8 cellular contexts compared by ENCODE assay signal in the genomic region with DNA sequence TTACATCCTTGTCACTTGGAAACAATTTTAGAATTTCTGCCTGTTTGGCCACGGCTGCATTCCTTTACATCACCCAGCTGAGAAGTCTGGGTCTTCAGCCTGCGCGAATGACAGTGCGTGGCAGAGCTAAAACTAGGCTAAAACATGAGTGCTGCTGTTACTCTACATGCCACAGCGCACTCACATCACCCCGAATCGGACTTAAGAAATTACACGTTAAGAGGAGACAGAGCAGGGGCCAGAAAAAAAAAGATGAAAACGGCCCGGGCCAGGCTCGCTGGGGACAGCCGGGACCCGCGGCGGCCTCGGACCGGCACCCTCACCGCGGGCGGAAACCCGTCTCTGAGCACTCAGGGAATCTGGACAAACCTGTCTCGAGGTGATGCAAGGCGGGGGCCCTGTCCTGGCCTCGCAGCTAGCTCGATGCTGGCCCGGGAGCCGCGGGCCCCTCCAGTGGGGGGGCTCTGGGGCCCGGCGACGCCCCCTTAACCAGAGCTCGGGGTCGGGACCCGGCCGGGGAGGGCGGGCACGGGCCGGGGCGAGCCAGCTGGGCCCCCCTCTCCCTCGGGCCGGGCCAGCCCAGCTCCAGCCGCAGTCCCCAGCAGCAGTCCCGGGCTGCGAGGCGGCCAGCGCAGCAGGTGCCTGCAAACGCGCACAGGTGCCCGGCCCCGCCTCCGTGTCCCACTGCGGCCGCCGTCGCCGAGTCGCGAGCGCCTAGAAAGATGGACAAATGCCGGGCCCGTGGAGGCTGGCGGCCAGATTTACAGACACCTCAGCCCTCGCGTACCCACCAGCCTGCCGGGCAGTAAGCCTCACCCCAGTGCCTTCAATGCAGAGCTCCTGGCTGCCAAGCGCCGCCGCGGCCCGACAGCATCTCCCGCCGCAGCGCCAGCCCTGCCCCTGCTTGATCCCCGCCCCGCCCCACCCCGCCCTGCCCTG. TPM values are rescaled to one million over a fixed set of nuclear protein-coding genes. Genes with fewer than 3 reads are reported as not detected.
A peak's percentile ranks its signal among the peaks of the same experiment; 100 is the strongest.
DNase-seq lines count a peak whose midpoint lies in the region; ATAC-seq, FAIRE-seq and TF ChIP-seq lines count a peak whose summit lies in the region.

Gene AKTIP, minus strand, starts transcription at position 879 of the 939 bp plus-strand sequence. CDS start 2,950 bp downstream, outside the sequence.

- H3K27me3 ChIP-seq in astrocyte (ENCODE audit: insufficient read depth, low read length) = no peaks in the 10 kb centered on the region
- no peaks in the 10 kb centered on the region for H3K27me3 ChIP-seq in right atrium auricular region
- no peaks in the 10 kb centered on the region for H3K27me3 ChIP-seq in psoas muscle (ENCODE audit: insufficient read depth in 3 of 3, low read length in 2 of 3)

- peaks cover 19% of the 10 kb centered on the region for H3K4me1 Mint-ChIP-seq in astrocyte (ENCODE audit: low read depth, unreplicated experiment)

- peaks cover 11% of the 10 kb centered on the region for H3K79me2 ChIP-seq in astrocyte (ENCODE audit: insufficient read depth, low read length)

- H4K20me1 ChIP-seq in astrocyte (ENCODE audit: insufficient read depth, low read length) = peaks cover 11% of the 10 kb centered on the region

- H3K4me2 ChIP-seq in astrocyte (ENCODE audit: low read length) = peak within 1 kb of the TSS; percentile 93

- no peak for FAIRE-seq in astrocyte (lab: Jason Lieb, UNC)

- no peak for DNase-seq in AG09309 (ENCODE audit: low read depth)
- DNase-seq in RKO (ENCODE audit: low spot score) = peak; percentile 36
- peak; percentile 48 for DNase-seq in astrocyte (ENCODE audit: low read depth)
- DNase-seq in right atrium auricular region (ENCODE audit: low spot score) = no peak
- peak; percentile 42 to 68 for DNase-seq in psoas muscle
- no peak for DNase-seq in AG08395 (ENCODE audit: low spot score)

- peak within 1 kb of the TSS; percentile 92 for H2AFZ ChIP-seq in astrocyte (ENCODE audit: low read depth, low read length)

- H3K4me3 ChIP-seq in AG09309 (ENCODE audit: control insufficient read depth, low read depth, low read length) = peak within 1 kb of the TSS; percentile 72
- H3K4me3 ChIP-seq in astrocyte (ENCODE audit: insufficient read depth, low read depth, low read length) = peak within 1 kb of the TSS; percentile 69
- peak within 1 kb of the TSS; percentile 74 to 90 for H3K4me3 ChIP-seq in right atrium auricular region
- peak within 1 kb of the TSS; percentile 87 for H3K4me3 ChIP-seq in psoas muscle

- H3K4me1 ChIP-seq in astrocyte (ENCODE audit: insufficient read depth, low read length) = peaks cover 16% of the 10 kb centered on the region
- H3K4me1 ChIP-seq in right atrium auricular region = peaks cover 0 to 44% of the 10 kb centered on the region in 2 donors
- peaks cover 24% of the 10 kb centered on the region for H3K4me1 ChIP-seq in psoas muscle

- H3K9me3 ChIP-seq in astrocyte (ENCODE audit: insufficient read depth, low read depth, low read length) (no peaks in the 10 kb centered on the region), right atrium auricular region (no peaks in the 10 kb centered on the region), psoas muscle (no peaks in the 10 kb centered on the region)

- H3K9ac ChIP-seq in astrocyte (ENCODE audit: low read length) = peak within 1 kb of the TSS; percentile 81

- H3K9me3 Mint-ChIP-seq in astrocyte (ENCODE audit: unreplicated experiment) = no peaks in the 10 kb centered on the region

- no peaks in the 10 kb centered on the region for H3K36me3 ChIP-seq in astrocyte (ENCODE audit: insufficient read depth, low read length)
- peaks cover 18% of the 10 kb centered on the region for H3K36me3 ChIP-seq in right atrium auricular region
- peaks cover 0 to 26% of the 10 kb centered on the region in 2 donors for H3K36me3 ChIP-seq in psoas muscle (ENCODE audit: insufficient read depth in 1 of 2, low read depth in 1 of 2)

- 0 to 1% (median 0%) methylated on average over 60 to 76 of the region's 76 CpGs for WGBS in psoas muscle, 3 donors

- no peaks in the 10 kb centered on the region for H3K27me3 Mint-ChIP-seq in astrocyte (ENCODE audit: low read depth, unreplicated experiment)

- H3K27ac ChIP-seq in astrocyte (ENCODE audit: low read depth, low read length) = peak within 1 kb of the TSS; percentile 84
- peak within 1 kb of the TSS; percentile 98 for H3K27ac ChIP-seq in right atrium auricular region
- H3K27ac ChIP-seq in psoas muscle = peak within 1 kb of the TSS; percentile 97

- H3K4me3 Mint-ChIP-seq in astrocyte (ENCODE audit: unreplicated experiment) = peak within 1 kb of the TSS; percentile 95

- peaks cover 2% of the 10 kb centered on the region for H3K36me3 Mint-ChIP-seq in astrocyte (ENCODE audit: low read depth, unreplicated experiment)

- intact Hi-C loops in psoas muscle (cut with DNase I) = loop anchor here in 1 of 2 donors (5.0 kb wide), 1 partner anchor 65 kb away; no protein-coding TSS in a partner anchor

- ATAC-seq in GM18873 (IDR thresholded peaks at IDR 0.05; ENCODE audit: low FRiP score, unreplicated experiment) = peak; percentile 21
- peak; percentile 27 for ATAC-seq in HG03103 (IDR thresholded peaks at IDR 0.05; ENCODE audit: low read depth, unreplicated experiment)
- ATAC-seq in psoas muscle = peak; percentile 62 to 72 (median 62)

- H3K27ac Mint-ChIP-seq in astrocyte (ENCODE audit: unreplicated experiment) = peak within 1 kb of the TSS; percentile 96

- no peak for TF ChIP-seq CTCF in AG09309 (IDR thresholded peaks at IDR 0.05; ENCODE audit: control insufficient read depth, insufficient read depth, low read depth, low read length, missing control alignments)
- TF ChIP-seq CTCF in astrocyte (IDR thresholded peaks at IDR 0.05; ENCODE audit: insufficient read depth, low read depth, low read length) = no peak
- TF ChIP-seq CTCF in right atrium auricular region (IDR thresholded peaks at IDR 0.05) = no peak
- no peak for TF ChIP-seq CTCF in psoas muscle (IDR thresholded peaks at IDR 0.05)

RNA-seq across cellular contexts. Expression of gene AKTIP, which starts in this region (rescaled TPM):
- total RNA-seq in astrocyte (21.5 and 25.0 TPM in 2 replicates), right atrium auricular region (10 to 100 TPM; 49.8 to 85.3 TPM), psoas muscle (10 to 100 TPM; 62.5 to 78.8 (median 66.8) TPM)
- 10 to 100 TPM; 27.6 to 88.1 (median 44.2) TPM for polyA plus RNA-seq in psoas muscle

Comparison
In these comparisons a context has a peak if more than half of its experiments do, and no peak if none do; other contexts are left out.
1. DNase-seq: peak in RKO (single experiment), astrocyte (single experiment) and psoas muscle (2 of 2); none in AG09309 (single experiment), right atrium auricular region (single experiment) and AG08395 (single experiment).
2. Peak in every context shown above with its lines, with median percentiles within 50 percentile points of each other: H3K4me3 ChIP-seq, ATAC-seq and H3K27ac ChIP-seq.